ENCODE assay signal across 11 cellular contexts in genomic region chr22:41523464-41524221, GRCh38. TPM values are rescaled to one million over a fixed set of nuclear protein-coding genes. Genes with fewer than 3 reads are reported as not detected.
DNase-seq lines count a peak whose midpoint lies in the region; ATAC-seq and TF ChIP-seq lines count a peak whose summit lies in the region.
"Had no signal": no experiment of that assay in that cellular context is flagged by ENCODE, and none has a peak within 500 bp of the region (broad histone marks: within the 10 kb centered on the region; RNA-seq: fewer than 3 reads in every experiment).

No MANE protein-coding gene starts in this region.

- peaks cover 47% of the 10 kb centered on the region for H3K4me1 ChIP-seq in stomach smooth muscle (ENCODE audit: control insufficient read depth, insufficient read depth, low read length)

- H3K9me3 ChIP-seq in stomach smooth muscle (ENCODE audit: control insufficient read depth in 2 of 2, low read length in 2 of 2), result no peaks in the 10 kb centered on the region

- H3K9ac ChIP-seq in stomach smooth muscle (ENCODE audit: low read length in 2 of 2), result peak overlapping the region; percentile 46 to 68

- TF ChIP-seq CTCF in astrocyte of the spinal cord (IDR thresholded peaks at IDR 0.05; ENCODE audit: low read depth, low read length), result no peak

- in situ Hi-C loops in astrocyte of the spinal cord (cut with HindIII; ENCODE audit: low sequenced_read_pairs), result no loop called here

- peak; percentile 86 for DNase-seq in H7
- DNase-seq in astrocyte of the spinal cord (ENCODE audit: low read depth, low spot score), result peak; percentile 43
- peak; percentile 31 for DNase-seq in kidney tubule cell (ENCODE audit: low spot score)
- no peak for DNase-seq in NCI-H146 treated with DMSO at 0.1 percent for 48 hours (lab: John Stamatoyannopoulos, UW; ENCODE audit: unreplicated experiment)
- DNase-seq: NCI-H446 had no signal

- ATAC-seq in HG02763 (IDR thresholded peaks at IDR 0.05; ENCODE audit: unreplicated experiment) (no peak), GM18858 (IDR thresholded peaks at IDR 0.05; ENCODE audit: unreplicated experiment) (no peak), HG02610 (IDR thresholded peaks at IDR 0.05; ENCODE audit: unreplicated experiment) (no peak)

- no peaks in the 10 kb centered on the region for H3K27me3 ChIP-seq in H7 (ENCODE audit: control insufficient read depth, insufficient read depth, low read length)
- no peaks in the 10 kb centered on the region for H3K27me3 ChIP-seq in stomach smooth muscle (ENCODE audit: control insufficient read depth in 1 of 2, insufficient read depth in 2 of 2, low read length in 2 of 2)

- no peak overlapping the region for H3K4me3 ChIP-seq in H7 (ENCODE audit: insufficient read depth, low read depth, low read length)
- no peak overlapping the region for H3K4me3 ChIP-seq in astrocyte of the spinal cord (ENCODE audit: low read depth, low read length)
- peak overlapping the region in 1 of 2 donors; percentile 44 for H3K4me3 ChIP-seq in stomach smooth muscle (ENCODE audit: low read length in 2 of 2)

- H3K27ac ChIP-seq in stomach smooth muscle (ENCODE audit: low read length), result peak overlapping the region; percentile 88

- H3K36me3 ChIP-seq in H7 (replicated peaks; ENCODE audit: control insufficient read depth, insufficient read depth, low read length) (peaks cover 32% of the 10 kb centered on the region), stomach smooth muscle (ENCODE audit: control insufficient read depth in 2 of 2, insufficient read depth in 2 of 2, low read length in 2 of 2) (peaks cover 43 to 51% of the 10 kb centered on the region in 2 donors)

RNA-seq across cellular contexts. Expression of gene POLR3H, which starts 20.6 kb away (rescaled TPM):
- 8.5 and 9.5 TPM in 2 replicates for total RNA-seq in H7 (2014; rRNA removed; shearing (Covaris generic))

RNA-seq across cellular contexts. Expression of gene CSDC2, which starts 37.2 kb away (rescaled TPM):
- 0.78 and 2.2 TPM in 2 replicates for total RNA-seq in H7 (2014; rRNA removed; shearing (Covaris generic))
- total RNA-seq: activated T-helper 1 cell treated with anti-CD3 and anti-CD28 coated beads, Interleukin-12 subunit alpha, Interleukin-12 subunit beta, Interleukin-2, Interleukin-4 antibody, amounts not matched to agents 30 ng/mL and 10 ng/mL and 1 ng/mL, durations not matched to agents 14 hours and 24 hours and 36 hours; pulmonary artery endothelial cell had no signal

RNA-seq across cellular contexts. Expression of gene ACO2, which starts 54.7 kb away (rescaled TPM):
- 101 and 103 TPM in 2 replicates for total RNA-seq in H7 (2014; rRNA removed; shearing (Covaris generic))

RNA-seq across cellular contexts. Expression of gene PHF5A, which starts 55.2 kb away (rescaled TPM):
- 111 and 115 TPM in 2 replicates for total RNA-seq in H7 (2014; rRNA removed; shearing (Covaris generic))
